In genomic region chr20:46690219-46691111, GRCh38 we compare ENCODE assay signal across 8 cellular contexts. TPM values are rescaled to one million over a fixed set of nuclear protein-coding genes. Genes with fewer than 3 reads are reported as not detected.
DNase-seq lines count a peak whose midpoint lies in the region; ATAC-seq and TF ChIP-seq lines count a peak whose summit lies in the region.

No MANE protein-coding gene starts in this region.

- H3K4me3 Mint-ChIP-seq in neural crest cell = peak overlapping the region; percentile 50

- peak overlapping the region; percentile 56 to 97 (median 87) for H3K4me3 ChIP-seq in dorsolateral prefrontal cortex

- peaks cover 3% of the 10 kb centered on the region for H3K9me3 Mint-ChIP-seq in neural crest cell

- H3K27me3 ChIP-seq in dorsolateral prefrontal cortex = no peaks in the 10 kb centered on the region

- TF ChIP-seq CTCF in dorsolateral prefrontal cortex (IDR thresholded peaks at IDR 0.05 in 54 of 56, conservative IDR thresholded peaks at IDR 0.05 in 2 of 56; ENCODE audit: low read depth in 1 of 56, partially characterized antibody in 56 of 56) (no peak), neural crest cell (conservative IDR thresholded peaks at IDR 0.05) (no peak)

- H3K27me3 Mint-ChIP-seq in neural crest cell (ENCODE audit: low read depth) = no peaks in the 10 kb centered on the region

- peak overlapping the region in 52 of 59 donors; percentile 28 to 98 (median 91) for H3K27ac ChIP-seq in dorsolateral prefrontal cortex

- ATAC-seq in GM19395 (IDR thresholded peaks at IDR 0.05; ENCODE audit: unreplicated experiment) = no peak

- DNase-seq in CD1c-positive myeloid dendritic cell (ENCODE audit: extremely low spot score) (peak; percentile 4), NOMO-1 treated with dmso at 0.1 percent for 144 hours (lab: John Stamatoyannopoulos, UW; ENCODE audit: unreplicated experiment) (peak; percentile 35), dorsolateral prefrontal cortex (no peak), neural crest cell (ENCODE audit: low read depth, low spot score) (no peak), NCI-H1092 treated with DMSO at 0.1 percent for 48 hours (lab: John Stamatoyannopoulos, UW) (no peak), AG08396 (ENCODE audit: low spot score) (no peak)
- no peak for DNase-seq in activated CD4-positive, CD25-positive, alpha-beta regulatory T cell treated with anti-CD3 and anti-CD28 coated beads, Interleukin-2, amount 50 U/mL, for 72 hours

- intact Hi-C loops in dorsolateral prefrontal cortex (cut with DNase I) = no loop called here

- peaks cover 49% of the 10 kb centered on the region for H3K4me1 Mint-ChIP-seq in neural crest cell

- peaks cover 6% of the 10 kb centered on the region for H3K36me3 Mint-ChIP-seq in neural crest cell (ENCODE audit: low read depth)

- no peak overlapping the region for H3K27ac Mint-ChIP-seq in neural crest cell (ENCODE audit: unreplicated experiment)

RNA-seq across cellular contexts. Expression of gene TP53RK, which starts 1.2 kb away (rescaled TPM):
- 10 to 100 TPM in 119 of 120 experiments, 1 to 10 TPM in 1; 9.6 to 17.8 (median 13.5) TPM for total RNA-seq in dorsolateral prefrontal cortex
- 19.5 and 19.8 TPM in 2 replicates for total RNA-seq in neural crest cell

RNA-seq across cellular contexts. Expression of gene SLC2A10, which starts 19.0 kb away (rescaled TPM):
- 10 to 100 TPM in 1 of 120 experiments, 1 to 10 TPM in 119; 1.3 to 11.2 (median 3.6) TPM for total RNA-seq in dorsolateral prefrontal cortex
- total RNA-seq in neural crest cell = 11.3 and 12.7 TPM in 2 replicates

RNA-seq across cellular contexts. Expression of gene SLC13A3, which starts 39.2 kb away (rescaled TPM):
- 10 to 100 TPM in 119 of 120 experiments, 1 to 10 TPM in 1; 7.7 to 76.0 (median 26.1) TPM for total RNA-seq in dorsolateral prefrontal cortex
- 6.1 and 6.7 TPM in 2 replicates for total RNA-seq in neural crest cell

Comparison
In these comparisons a context has a peak if more than half of its experiments do, and no peak if none do; other contexts are left out.
1. DNase-seq: peak in CD1c-positive myeloid dendritic cell (single experiment) and NOMO-1 treated with dmso at 0.1 percent for 144 hours (single experiment); none in dorsolateral prefrontal cortex (0 of 10), neural crest cell (single experiment), NCI-H1092 treated with DMSO at 0.1 percent for 48 hours (single experiment), activated CD4-positive, CD25-positive, alpha-beta regulatory T cell treated with anti-CD3 and anti-CD28 coated beads, Interleukin-2, amount 50 U/mL, for 72 hours (single experiment) and AG08396 (single experiment).